In the genomic region with DNA sequence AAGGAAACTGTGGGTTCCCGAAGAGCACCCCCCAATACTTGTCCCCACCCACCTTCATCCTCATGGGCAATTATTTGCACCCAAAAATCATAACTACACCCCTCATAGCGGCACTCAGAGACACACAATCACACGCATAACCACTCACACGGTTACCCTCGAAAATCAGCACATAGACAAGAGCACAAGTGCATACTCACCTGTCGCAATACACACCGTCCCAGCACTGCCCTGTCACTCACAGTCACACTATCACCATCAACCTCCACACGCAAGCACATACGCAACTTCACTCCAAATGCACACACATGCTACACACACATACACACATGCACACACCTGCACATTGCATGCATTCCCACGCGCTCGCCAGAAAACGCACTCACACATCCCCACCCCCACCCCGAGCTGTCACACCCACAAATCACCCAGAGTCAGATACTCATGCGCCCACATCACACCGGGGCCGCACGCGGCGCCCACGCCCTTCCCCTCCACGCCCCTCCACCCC, we compare ENCODE assay signal across 10 cellular contexts. TPM values are rescaled to one million over a fixed set of nuclear protein-coding genes. Genes with fewer than 3 reads are reported as not detected.
DNase-seq lines count a peak whose midpoint lies in the region; ATAC-seq and TF ChIP-seq lines count a peak whose summit lies in the region.
"Had no signal": no experiment of that assay in that cellular context is flagged by ENCODE, and none has a peak within 500 bp of the region (broad histone marks: within the 10 kb centered on the region; RNA-seq: fewer than 3 reads in every experiment).

No MANE protein-coding gene starts in this region.

- H3K9ac ChIP-seq in HUES6 (ENCODE audit: low read length) (no peak overlapping the region), neural cell (ENCODE audit: low read length) (no peak overlapping the region)

- 4 to 6% methylated on average over 21 to 22 of the region's 22 CpGs for WGBS in esophagus, 2 donors

- H3K79me2 ChIP-seq in neural cell (replicated peaks; ENCODE audit: insufficient read depth, low read length), result no peaks in the 10 kb centered on the region

- H3K27ac ChIP-seq in HUES6 (ENCODE audit: low read depth, low read length) (no peak overlapping the region), esophagus (ENCODE audit: low read depth in 2 of 2, low read length in 1 of 2) (peak overlapping the region; percentile 58 to 78), neural cell (ENCODE audit: low read length) (no peak overlapping the region)

- H3K4me2 ChIP-seq in neural cell (ENCODE audit: low read length), result no peak overlapping the region

- H3F3A ChIP-seq in neural cell (ENCODE audit: insufficient read depth, low read length, poor library complexity, severe bottlenecking), result no peaks in the 10 kb centered on the region

- ATAC-seq in HG03469 (IDR thresholded peaks at IDR 0.05; ENCODE audit: unreplicated experiment), result no peak
- no peak for ATAC-seq in GM19324 (IDR thresholded peaks at IDR 0.05; ENCODE audit: low FRiP score, unreplicated experiment)
- ATAC-seq in GM21447 (IDR thresholded peaks at IDR 0.05; ENCODE audit: unreplicated experiment), result no peak

- H3K27me3 ChIP-seq in HUES6 (ENCODE audit: control insufficient read depth, insufficient read depth, low read length) (peaks cover 58% of the 10 kb centered on the region), esophagus (ENCODE audit: control insufficient read depth in 1 of 2, insufficient read depth in 2 of 2, low read length in 2 of 2) (no peaks in the 10 kb centered on the region), neural cell (ENCODE audit: insufficient read depth, low read depth, low read length) (peaks cover 54% of the 10 kb centered on the region)

- TF ChIP-seq CTCF in AG09309 (IDR thresholded peaks at IDR 0.05; ENCODE audit: control insufficient read depth, insufficient read depth, low read depth, low read length, missing control alignments), result no peak
- no peak for TF ChIP-seq CTCF in neural cell (IDR thresholded peaks at IDR 0.05; ENCODE audit: poor library complexity, severe bottlenecking)

- no peaks in the 10 kb centered on the region for H3K9me2 ChIP-seq in neural cell (ENCODE audit: insufficient read depth, low read length)

- H3K9me3 ChIP-seq in HUES6 (ENCODE audit: control insufficient read depth, insufficient read depth, low read depth, low read length), result no peaks in the 10 kb centered on the region
- H3K9me3 ChIP-seq in esophagus (ENCODE audit: control insufficient read depth in 2 of 2, insufficient read depth in 1 of 2, low read depth in 1 of 2, low read length in 1 of 2), result no peaks in the 10 kb centered on the region
- H3K9me3 ChIP-seq in neural cell (ENCODE audit: low read length), result no peaks in the 10 kb centered on the region

- H3K4me1 ChIP-seq in HUES6 (ENCODE audit: control insufficient read depth, insufficient read depth, low read length), result peaks cover 13% of the 10 kb centered on the region
- H3K4me1 ChIP-seq in esophagus (ENCODE audit: control insufficient read depth in 2 of 2, insufficient read depth in 2 of 2, low read length in 1 of 2), result peaks cover 6 to 24% of the 10 kb centered on the region in 2 donors

- no peak for DNase-seq in AG09309 (ENCODE audit: low read depth)
- no peak for DNase-seq in inferior parietal cortex (ENCODE audit: extremely low spot score)
- DNase-seq: naive B cell, NCI-H187 treated with DMSO at 0.1 percent for 48 hours had no signal

- H3K36me3 ChIP-seq in HUES6 (ENCODE audit: control insufficient read depth, insufficient read depth, low read length), result no peaks in the 10 kb centered on the region
- H3K36me3 ChIP-seq in esophagus (ENCODE audit: control insufficient read depth in 2 of 2, insufficient read depth in 2 of 2, low read length in 1 of 2), result peaks cover 0 to under 1% of the 10 kb centered on the region in 2 donors
- H3K36me3 ChIP-seq in neural cell (ENCODE audit: insufficient read depth, low read length), result no peaks in the 10 kb centered on the region

- H3K4me3 ChIP-seq in AG09309 (ENCODE audit: control insufficient read depth, low read depth, low read length) (peak overlapping the region; percentile 61), HUES6 (ENCODE audit: low read depth, low read length) (peak overlapping the region; percentile 50), esophagus (ENCODE audit: low read depth in 1 of 2, low read length in 2 of 2) (peak overlapping the region; percentile 34 to 40), neural cell (ENCODE audit: low read length) (peak overlapping the region; percentile 47)

- no peak for TF ChIP-seq EP300 in neural cell (conservative IDR thresholded peaks at IDR 0.05; ENCODE audit: poor library complexity, severe bottlenecking)

- no peaks in the 10 kb centered on the region for H4K20me1 ChIP-seq in neural cell (ENCODE audit: insufficient read depth)

- no peak for TF ChIP-seq RAD21 in neural cell (conservative IDR thresholded peaks at IDR 0.05)

- no peak overlapping the region for H2AFZ ChIP-seq in neural cell (ENCODE audit: low read depth, low read length)

TF ChIP-seq in neural cell, 6 proteins besides CTCF, POLR2A, EP300 and RAD21:
- TF ChIP-seq POLR2AphosphoS5 (IDR thresholded peaks at IDR 0.05) (no peak), TAF1 (IDR thresholded peaks at IDR 0.05; ENCODE audit: low read depth) (no peak)
- TF ChIP-seq, protein P1, sequence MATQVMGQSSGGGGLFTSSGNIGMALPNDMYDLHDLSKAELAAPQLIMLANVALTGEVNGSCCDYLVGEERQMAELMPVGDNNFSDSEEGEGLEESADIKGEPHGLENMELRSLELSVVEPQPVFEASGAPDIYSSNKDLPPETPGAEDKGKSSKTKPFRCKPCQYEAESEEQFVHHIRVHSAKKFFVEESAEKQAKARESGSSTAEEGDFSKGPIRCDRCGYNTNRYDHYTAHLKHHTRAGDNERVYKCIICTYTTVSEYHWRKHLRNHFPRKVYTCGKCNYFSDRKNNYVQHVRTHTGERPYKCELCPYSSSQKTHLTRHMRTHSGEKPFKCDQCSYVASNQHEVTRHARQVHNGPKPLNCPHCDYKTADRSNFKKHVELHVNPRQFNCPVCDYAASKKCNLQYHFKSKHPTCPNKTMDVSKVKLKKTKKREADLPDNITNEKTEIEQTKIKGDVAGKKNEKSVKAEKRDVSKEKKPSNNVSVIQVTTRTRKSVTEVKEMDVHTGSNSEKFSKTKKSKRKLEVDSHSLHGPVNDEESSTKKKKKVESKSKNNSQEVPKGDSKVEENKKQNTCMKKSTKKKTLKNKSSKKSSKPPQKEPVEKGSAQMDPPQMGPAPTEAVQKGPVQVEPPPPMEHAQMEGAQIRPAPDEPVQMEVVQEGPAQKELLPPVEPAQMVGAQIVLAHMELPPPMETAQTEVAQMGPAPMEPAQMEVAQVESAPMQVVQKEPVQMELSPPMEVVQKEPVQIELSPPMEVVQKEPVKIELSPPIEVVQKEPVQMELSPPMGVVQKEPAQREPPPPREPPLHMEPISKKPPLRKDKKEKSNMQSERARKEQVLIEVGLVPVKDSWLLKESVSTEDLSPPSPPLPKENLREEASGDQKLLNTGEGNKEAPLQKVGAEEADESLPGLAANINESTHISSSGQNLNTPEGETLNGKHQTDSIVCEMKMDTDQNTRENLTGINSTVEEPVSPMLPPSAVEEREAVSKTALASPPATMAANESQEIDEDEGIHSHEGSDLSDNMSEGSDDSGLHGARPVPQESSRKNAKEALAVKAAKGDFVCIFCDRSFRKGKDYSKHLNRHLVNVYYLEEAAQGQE (IDR thresholded peaks at IDR 0.05; ENCODE audit: borderline replicate concordance), result no peak

RNA-seq across cellular contexts. Expression of a gene that starts 0.5 kb away (rescaled TPM):
- polyA plus RNA-seq in esophagus, result 1 to 10 TPM; 5.6 to 6.8 TPM
- 0.11 TPM in 1 of 2 replicates, not detected in the other for polyA plus RNA-seq in neural cell
- 0.12 TPM in 1 of 2 replicates, not detected in the other for polyA minus RNA-seq in neural cell

RNA-seq across cellular contexts. Expression of a gene that starts 3.5 kb away (rescaled TPM):
- polyA plus RNA-seq in esophagus (not detected), neural cell (not detected in 2 replicates)
- not detected in 2 replicates for polyA minus RNA-seq in neural cell

Comparison
In these comparisons a context has a peak if more than half of its experiments do, and no peak if none do; other contexts are left out.
1. H3K27ac ChIP-seq: peak in esophagus (2 of 2); none in HUES6 (single experiment) and neural cell (single experiment).
2. Peak in every context shown above with its lines, with median percentiles within 50 percentile points of each other: H3K4me3 ChIP-seq.